Comparison of ENCODE assay signal across 14 cellular contexts in the genomic region with DNA sequence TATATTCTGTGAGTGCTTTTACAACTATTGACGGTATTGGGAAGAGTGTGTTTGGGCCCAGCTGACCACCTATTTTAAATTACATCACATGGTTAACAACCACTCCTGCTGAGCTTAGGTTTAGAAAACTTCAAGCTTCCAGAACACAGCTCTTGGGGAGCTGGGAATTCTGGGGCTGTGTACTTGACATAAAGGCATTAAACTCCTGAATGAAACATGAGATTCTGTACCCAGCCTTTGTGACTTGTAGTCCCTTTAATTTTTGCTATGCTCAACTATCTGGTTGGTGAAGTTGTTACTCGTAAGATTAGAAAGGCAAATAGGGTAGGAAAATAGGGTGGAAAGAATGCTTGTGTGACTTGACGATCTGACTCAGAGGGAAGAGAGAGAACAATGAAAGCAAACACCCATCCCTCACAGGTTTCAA.
DNase-seq lines count a peak whose midpoint lies in the region; ATAC-seq and TF ChIP-seq lines count a peak whose summit lies in the region.
"Had no signal": no experiment of that assay in that cellular context is flagged by ENCODE, and none has a peak within 500 bp of the region (broad histone marks: within the 10 kb centered on the region; RNA-seq: fewer than 3 reads in every experiment).

No MANE protein-coding gene starts in this region.

- no peaks in the 10 kb centered on the region for H3K79me2 ChIP-seq in parathyroid adenoma

- no peaks in the 10 kb centered on the region for H3K9me3 ChIP-seq in parathyroid adenoma (ENCODE audit: control insufficient read depth, low read length)
- H3K9me3 ChIP-seq in CD4-positive, alpha-beta memory T cell (ENCODE audit: control insufficient read depth in 1 of 2, low read length in 2 of 2), result no peaks in the 10 kb centered on the region

- POLR2A ChIA-PET in WTC11 (lab: Charles Lee) (no interaction called here), HEK293T (lab: Yijun Ruan, JAX) (no interaction called here)
- POLR2A ChIA-PET in CD4-positive, alpha-beta memory T cell (lab: Charles Lee; ENCODE audit: partially characterized antibody), result no interaction called here

- no peaks in the 10 kb centered on the region for H3K9me3 Mint-ChIP-seq in WTC11
- no peaks in the 10 kb centered on the region for H3K9me3 Mint-ChIP-seq in CD4-positive, alpha-beta memory T cell
- H3K9me3 Mint-ChIP-seq: natural killer cell had no signal

- H3K4me2 ChIP-seq in parathyroid adenoma (ENCODE audit: low read length), result no peak overlapping the region

- CTCF ChIA-PET in WTC11 (lab: Charles Lee), result interaction anchor here (0.6 kb wide), 1 partner anchor 359 kb away, joined by 3 read pairs; no protein-coding TSS in a partner anchor
- CTCF ChIA-PET in HEK293T (lab: Yijun Ruan, JAX), result no interaction called here
- CTCF ChIA-PET in CD4-positive, alpha-beta memory T cell (lab: Charles Lee; ENCODE audit: partially characterized antibody), result no interaction called here

- peaks cover 7% of the 10 kb centered on the region for H3K4me1 ChIP-seq in parathyroid adenoma
- no peaks in the 10 kb centered on the region for H3K4me1 ChIP-seq in CD4-positive, alpha-beta memory T cell (ENCODE audit: insufficient read depth, low read length)

- DNase-seq in HT1080 (ENCODE audit: low read depth), result peak; percentile 17
- no peak for DNase-seq in WTC11 (ENCODE audit: low spot score)
- DNase-seq in fibroblast of the aortic adventitia (ENCODE audit: low read depth), result peak; percentile 36
- DNase-seq in HEK293T (ENCODE audit: extremely low spot score), result no peak
- no peak for DNase-seq in NCI-H446 treated with DMSO at 0.1 percent for 48 hours (lab: John Stamatoyannopoulos, UW)
- DNase-seq in CD4-positive, alpha-beta memory T cell, result no peak
- DNase-seq: activated CD4-positive, alpha-beta T cell treated with anti-CD3 and anti-CD28 coated beads for 1 hour; DND-41; natural killer cell; stimulated activated naive CD8-positive, alpha-beta T cell treated with anti-CD3 and anti-CD28 coated beads, Interleukin-15, Interleukin-2, amounts not matched to agents 100 U/mL and 50 U/mL, for 24 hours; T-helper 1 cell had no signal

- intact Hi-C loops in CD4-positive, alpha-beta memory T cell (cut with micrococcal nuclease), result no loop called here

- H3K9ac ChIP-seq in parathyroid adenoma, result no peak overlapping the region

- no peaks in the 10 kb centered on the region for H3K27me3 ChIP-seq in parathyroid adenoma (ENCODE audit: control insufficient read depth, insufficient read depth, low read length)
- H3K27me3 ChIP-seq in CD4-positive, alpha-beta memory T cell (ENCODE audit: insufficient read depth, low read length), result no peaks in the 10 kb centered on the region

- TF ChIP-seq CTCF in WTC11 (IDR thresholded peaks at IDR 0.05) (no peak), fibroblast of the aortic adventitia (IDR thresholded peaks at IDR 0.05; ENCODE audit: insufficient read depth, low read length) (no peak), parathyroid adenoma (IDR thresholded peaks at IDR 0.05) (no peak)

- ATAC-seq in WTC11 (peak; percentile 61; the same call in 1 of the 2 replicates), GM18502 (IDR thresholded peaks at IDR 0.05; ENCODE audit: poor library complexity, unreplicated experiment) (no peak)
- ATAC-seq: natural killer cell; stimulated activated naive CD8-positive, alpha-beta T cell treated with anti-CD3 and anti-CD28 coated beads, Interleukin-15, Interleukin-2, amounts not matched to agents 100 U/mL and 50 U/mL, for 24 hours had no signal

- no peaks in the 10 kb centered on the region for H3K36me3 ChIP-seq in parathyroid adenoma (ENCODE audit: control insufficient read depth, insufficient read depth, low read length)
- no peaks in the 10 kb centered on the region for H3K36me3 ChIP-seq in CD4-positive, alpha-beta memory T cell (ENCODE audit: insufficient read depth, low read length)

- peaks cover 11% of the 10 kb centered on the region for H3K4me1 Mint-ChIP-seq in WTC11
- no peaks in the 10 kb centered on the region for H3K4me1 Mint-ChIP-seq in CD4-positive, alpha-beta memory T cell
- H3K4me1 Mint-ChIP-seq: CD14-positive monocyte, natural killer cell had no signal

- H3K4me3 ChIP-seq in fibroblast of the aortic adventitia (ENCODE audit: low read depth, low read length), result no peak overlapping the region
- H3K4me3 ChIP-seq in parathyroid adenoma (ENCODE audit: low read depth, low read length), result no peak overlapping the region
- no peak overlapping the region for H3K4me3 ChIP-seq in CD4-positive, alpha-beta memory T cell (ENCODE audit: low read length in 2 of 2)

- no peak overlapping the region for H3K4me3 Mint-ChIP-seq in WTC11
- no peak overlapping the region for H3K4me3 Mint-ChIP-seq in CD4-positive, alpha-beta memory T cell
- H3K4me3 Mint-ChIP-seq: CD14-positive monocyte, natural killer cell had no signal

- peak overlapping the region; percentile 34 for H2AFZ ChIP-seq in parathyroid adenoma

- H3K27ac ChIP-seq in parathyroid adenoma, result no peak overlapping the region
- no peak overlapping the region for H3K27ac ChIP-seq in CD4-positive, alpha-beta memory T cell (ENCODE audit: low read depth, low read length)

- H3K36me3 Mint-ChIP-seq in WTC11, result no peaks in the 10 kb centered on the region
- H3K36me3 Mint-ChIP-seq in CD4-positive, alpha-beta memory T cell, result no peaks in the 10 kb centered on the region
- H3K36me3 Mint-ChIP-seq: CD14-positive monocyte, natural killer cell had no signal

- H3K27me3 Mint-ChIP-seq in WTC11 (ENCODE audit: low read depth), result no peaks in the 10 kb centered on the region
- peaks cover 2 to 8% of the 10 kb centered on the region in 2 donors for H3K27me3 Mint-ChIP-seq in CD4-positive, alpha-beta memory T cell

- H3K27ac Mint-ChIP-seq in WTC11, result no peak overlapping the region
- peak overlapping the region in 1 of 7 donors; percentile 10 for H3K27ac Mint-ChIP-seq in CD4-positive, alpha-beta memory T cell
- H3K27ac Mint-ChIP-seq: CD14-positive monocyte, natural killer cell had no signal

TF ChIP-seq in WTC11, 78 proteins besides CTCF, POLR2A, EP300 and RAD21 (continues in another document):
- TF ChIP-seq MYBL2 (CRISPR knock-in tag; IDR thresholded peaks at IDR 0.05) (no peak), NFYB (CRISPR knock-in tag; conservative IDR thresholded peaks at IDR 0.05; ENCODE audit: low read depth) (no peak), HMGA2 (CRISPR knock-in tag; IDR thresholded peaks at IDR 0.05) (no peak), GTF2I (CRISPR knock-in tag; conservative IDR thresholded peaks at IDR 0.05) (no peak)
- TF ChIP-seq, protein P1, sequence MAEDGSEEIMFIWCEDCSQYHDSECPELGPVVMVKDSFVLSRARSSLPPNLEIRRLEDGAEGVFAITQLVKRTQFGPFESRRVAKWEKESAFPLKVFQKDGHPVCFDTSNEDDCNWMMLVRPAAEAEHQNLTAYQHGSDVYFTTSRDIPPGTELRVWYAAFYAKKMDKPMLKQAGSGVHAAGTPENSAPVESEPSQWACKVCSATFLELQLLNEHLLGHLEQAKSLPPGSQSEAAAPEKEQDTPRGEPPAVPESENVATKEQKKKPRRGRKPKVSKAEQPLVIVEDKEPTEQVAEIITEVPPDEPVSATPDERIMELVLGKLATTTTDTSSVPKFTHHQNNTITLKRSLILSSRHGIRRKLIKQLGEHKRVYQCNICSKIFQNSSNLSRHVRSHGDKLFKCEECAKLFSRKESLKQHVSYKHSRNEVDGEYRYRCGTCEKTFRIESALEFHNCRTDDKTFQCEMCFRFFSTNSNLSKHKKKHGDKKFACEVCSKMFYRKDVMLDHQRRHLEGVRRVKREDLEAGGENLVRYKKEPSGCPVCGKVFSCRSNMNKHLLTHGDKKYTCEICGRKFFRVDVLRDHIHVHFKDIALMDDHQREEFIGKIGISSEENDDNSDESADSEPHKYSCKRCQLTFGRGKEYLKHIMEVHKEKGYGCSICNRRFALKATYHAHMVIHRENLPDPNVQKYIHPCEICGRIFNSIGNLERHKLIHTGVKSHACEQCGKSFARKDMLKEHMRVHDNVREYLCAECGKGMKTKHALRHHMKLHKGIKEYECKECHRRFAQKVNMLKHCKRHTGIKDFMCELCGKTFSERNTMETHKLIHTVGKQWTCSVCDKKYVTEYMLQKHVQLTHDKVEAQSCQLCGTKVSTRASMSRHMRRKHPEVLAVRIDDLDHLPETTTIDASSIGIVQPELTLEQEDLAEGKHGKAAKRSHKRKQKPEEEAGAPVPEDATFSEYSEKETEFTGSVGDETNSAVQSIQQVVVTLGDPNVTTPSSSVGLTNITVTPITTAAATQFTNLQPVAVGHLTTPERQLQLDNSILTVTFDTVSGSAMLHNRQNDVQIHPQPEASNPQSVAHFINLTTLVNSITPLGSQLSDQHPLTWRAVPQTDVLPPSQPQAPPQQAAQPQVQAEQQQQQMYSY (CRISPR knock-in tag; IDR thresholded peaks at IDR 0.05), result no peak

TF ChIP-seq in HEK293T, 16 proteins besides CTCF, POLR2A, EP300 and RAD21:
- TF ChIP-seq SUZ12 (IDR thresholded peaks at IDR 0.05), result no peak
- TF ChIP-seq ZNF384 (IDR thresholded peaks at IDR 0.05), result no peak
- TF ChIP-seq SP1 (IDR thresholded peaks at IDR 0.05), result no peak

Comparison
In these comparisons a context has a peak if more than half of its experiments do, and no peak if none do; other contexts are left out.
1. DNase-seq: peak in HT1080 (single experiment) and fibroblast of the aortic adventitia (single experiment); none in WTC11 (single experiment), HEK293T (single experiment), NCI-H446 treated with DMSO at 0.1 percent for 48 hours (single experiment) and CD4-positive, alpha-beta memory T cell (0 of 5).